In genomic region chr11:73852049-73852448, GRCh38 we compare ENCODE assay signal across 24 cellular contexts.
"Had no signal": no experiment of that assay in that cellular context is flagged by ENCODE, and none has a peak within 500 bp of the region (broad histone marks: within the 10 kb centered on the region; RNA-seq: fewer than 3 reads in every experiment).

No MANE protein-coding gene starts in this region.

- H3K4me1 ChIP-seq: Peyer's patch had no signal

- H3K4me3 ChIP-seq: Peyer's patch, SK-N-MC had no signal

- H3K27me3 ChIP-seq: Peyer's patch had no signal

- H3K27ac ChIP-seq: KMS-11, Peyer's patch, SK-N-MC had no signal

- DNase-seq: activated B cell treated with CpG ODN at 0.5 μM for 24 hours; activated CD4-positive, alpha-beta memory T cell treated with anti-CD3 and anti-CD28 coated beads for 36 hours; activated CD4-positive, alpha-beta T cell treated with anti-CD3 and anti-CD28 coated beads for 1 hour; activated CD4-positive, alpha-beta T cell treated with anti-CD3 and anti-CD28 coated beads, Interleukin-2, amount 10 ng/mL, durations not matched to agents 24 days and 14 days; activated CD8-positive, alpha-beta memory T cell treated with anti-CD3 and anti-CD28 coated beads for 24 hours; activated gamma-delta T cell; activated naive CD4-positive, alpha-beta T cell treated with anti-CD3 and anti-CD28 coated beads for 36 hours; activated T-cell treated with anti-CD3 and anti-CD28 coated beads, Interleukin-2, amount 50 U/mL, for 4 hours; amygdala; cerebellar nuclear complex; NCI-H1092; NCI-H1436; NCI-H1694 treated with DMSO at 0.1 percent for 48 hours; NCI-H2029 treated with DMSO at 0.1 percent for 48 hours; NCI-H345; NCI-H510A; NCI-H526 treated with DMSO at 0.1 percent for 48 hours; NCI-H82; Peyer's patch; T-cell; T-helper 2 cell; T1000 had no signal

- H3K9me3 ChIP-seq: Peyer's patch had no signal
